In genomic region chr2:161238264-161238558, GRCh38 we compare ENCODE assay signal across 8 cellular contexts.
DNase-seq lines count a peak whose midpoint lies in the region; ATAC-seq and TF ChIP-seq lines count a peak whose summit lies in the region.

No MANE protein-coding gene starts in this region.

- H3K27me3 Mint-ChIP-seq in activated naive CD8-positive, alpha-beta T cell treated with anti-CD3 and anti-CD28 coated beads for 36 hours: peaks cover 14% of the 10 kb centered on the region
- H3K27me3 Mint-ChIP-seq in immature natural killer cell (ENCODE audit: low read depth in 3 of 3): peaks cover 2 to 9% (median 3%) of the 10 kb centered on the region in 3 donors

- peaks cover 0 to 9% (median 3%) of the 10 kb centered on the region in 4 donors for H3K36me3 ChIP-seq in stomach

- no peaks in the 10 kb centered on the region for H3K9me3 ChIP-seq in stomach

- no peak for TF ChIP-seq POLR2A in stomach (IDR thresholded peaks at IDR 0.05)

- H3K4me1 ChIP-seq in stomach: peaks cover 0 to 27% (median 20%) of the 10 kb centered on the region in 4 donors

- H3K4me3 Mint-ChIP-seq in activated naive CD8-positive, alpha-beta T cell treated with anti-CD3 and anti-CD28 coated beads for 36 hours: peak overlapping the region; percentile 81
- peak overlapping the region; percentile 84 to 95 (median 88) for H3K4me3 Mint-ChIP-seq in immature natural killer cell

- intact Hi-C loops in stomach (cut with DNase I; ENCODE audit: low total_unique reads): no loop called here

- no peaks in the 10 kb centered on the region for H3K9me3 Mint-ChIP-seq in activated naive CD8-positive, alpha-beta T cell treated with anti-CD3 and anti-CD28 coated beads for 36 hours
- H3K9me3 Mint-ChIP-seq in immature natural killer cell: no peaks in the 10 kb centered on the region

- peak; percentile 56 for DNase-seq in NCI-H345 treated with DMSO at 0.1 percent for 48 hours (lab: John Stamatoyannopoulos, UW; ENCODE audit: unreplicated experiment)
- DNase-seq in NCI-H345 (lab: John Stamatoyannopoulos, UW): no peak
- no peak for DNase-seq in activated naive CD8-positive, alpha-beta T cell treated with anti-CD3 and anti-CD28 coated beads for 36 hours
- DNase-seq in immature natural killer cell: no peak
- DNase-seq in stomach: no peak
- no peak for DNase-seq in HCEC 1CT

- TF ChIP-seq EP300 in stomach (IDR thresholded peaks at IDR 0.05): no peak

- no peak for TF ChIP-seq CTCF in stomach (IDR thresholded peaks at IDR 0.05)

- H3K27ac ChIP-seq in stomach: peak overlapping the region in 1 of 5 donors; percentile 77

- H3K4me1 Mint-ChIP-seq in activated naive CD8-positive, alpha-beta T cell treated with anti-CD3 and anti-CD28 coated beads for 36 hours: peaks cover 35% of the 10 kb centered on the region
- peaks cover 18 to 29% of the 10 kb centered on the region in 2 donors for H3K4me1 Mint-ChIP-seq in immature natural killer cell

- peak overlapping the region; percentile 52 to 75 (median 65) for H3K4me3 ChIP-seq in stomach

- WGBS in stomach, 5 donors: 0 to 1% (median 1%) methylated on average over 16 of the region's 16 CpGs

- H3K27me3 ChIP-seq in stomach: no peaks in the 10 kb centered on the region

- ATAC-seq in GM18502 (IDR thresholded peaks at IDR 0.05; ENCODE audit: poor library complexity, unreplicated experiment): no peak
- no peak for ATAC-seq in esophagus mucosa

- H3K27ac Mint-ChIP-seq in activated naive CD8-positive, alpha-beta T cell treated with anti-CD3 and anti-CD28 coated beads for 36 hours: peak overlapping the region; percentile 72
- peak overlapping the region in 2 of 6 donors; percentile 9 to 47 for H3K27ac Mint-ChIP-seq in immature natural killer cell

- peaks cover 10% of the 10 kb centered on the region for H3K36me3 Mint-ChIP-seq in activated naive CD8-positive, alpha-beta T cell treated with anti-CD3 and anti-CD28 coated beads for 36 hours
- no peaks in the 10 kb centered on the region for H3K36me3 Mint-ChIP-seq in immature natural killer cell
